In the genomic region with DNA sequence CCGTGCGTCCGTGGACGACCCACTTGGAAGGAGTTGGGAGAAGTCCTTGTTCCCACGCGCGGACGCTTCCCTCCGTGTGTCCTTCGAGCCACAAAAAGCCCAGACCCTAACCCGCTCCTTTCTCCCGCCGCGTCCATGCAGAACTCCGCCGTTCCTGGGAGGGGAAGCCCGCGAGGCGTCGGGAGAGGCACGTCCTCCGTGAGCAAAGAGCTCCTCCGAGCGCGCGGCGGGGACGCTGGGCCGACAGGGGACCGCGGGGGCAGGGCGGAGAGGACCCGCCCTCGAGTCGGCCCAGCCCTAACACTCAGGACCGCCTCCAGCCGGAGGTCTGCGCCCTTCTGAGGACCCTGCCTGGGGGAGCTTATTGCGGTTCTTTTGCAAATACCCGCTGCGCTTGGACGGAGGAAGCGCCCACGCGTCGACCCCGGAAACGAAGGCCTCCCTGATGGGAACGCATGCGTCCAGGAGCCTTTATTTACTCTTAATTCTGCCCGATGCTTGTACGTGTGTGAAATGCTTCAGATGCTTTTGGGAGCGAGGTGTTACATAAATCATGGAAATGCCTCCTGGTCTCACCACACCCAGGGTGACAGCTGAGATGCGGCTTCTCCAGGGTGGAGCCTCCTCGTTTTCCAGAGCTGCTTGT, we compare ENCODE assay signal across 8 cellular contexts. TPM values are rescaled to one million over a fixed set of nuclear protein-coding genes. Genes with fewer than 3 reads are reported as not detected.
DNase-seq lines count a peak whose midpoint lies in the region; ATAC-seq, FAIRE-seq and TF ChIP-seq lines count a peak whose summit lies in the region.

No MANE protein-coding gene starts in this region.

- H3K9ac ChIP-seq in K562 (ENCODE audit: insufficient read depth in 1 of 2, low read depth in 2 of 2, low read length in 2 of 2) (no peak overlapping the region), kidney (ENCODE audit: low read length in 2 of 2) (no peak overlapping the region), subcutaneous abdominal adipose tissue (ENCODE audit: low read length in 5 of 5) (peak overlapping the region in 1 of 5 donors; percentile 54)

- POLR2A ChIA-PET in K562 (lab: Yijun Ruan, JAX) = interaction anchor here (0.6 kb wide), 1 partner anchor 345 kb away, joined by 3 read pairs; no protein-coding TSS in a partner anchor

- 66% methylated on average over 33 of the region's 55 CpGs for WGBS in K562 (ENCODE audit: insufficient coverage, low coverage, missing lambda C conversion rate)

- H3K9me3 ChIP-seq in K562 (replicated peaks; ENCODE audit: control insufficient read depth, insufficient read depth, low read depth, low read length) = no peaks in the 10 kb centered on the region
- no peaks in the 10 kb centered on the region for H3K9me3 ChIP-seq in kidney (ENCODE audit: control insufficient read depth in 1 of 2, low read length in 2 of 2)
- H3K9me3 ChIP-seq in subcutaneous abdominal adipose tissue (ENCODE audit: control insufficient read depth in 5 of 5, low read length in 5 of 5) = no peaks in the 10 kb centered on the region

- TF ChIP-seq CTCF in K562 (IDR thresholded peaks at IDR 0.05 in 2 of 3, conservative IDR thresholded peaks at IDR 0.05 in 1 of 3; ENCODE audit: insufficient read depth in 2 of 3, low read depth in 1 of 3, low read length in 3 of 3) = no peak
- TF ChIP-seq CTCF in kidney (IDR thresholded peaks at IDR 0.05; ENCODE audit: borderline replicate concordance, extremely low read depth, insufficient read depth) = no peak

- CTCF ChIA-PET in activated naive CD4-positive, alpha-beta T cell treated with anti-CD3 and anti-CD28 coated beads for 36 hours (lab: Charles Lee) = no interaction called here
- CTCF ChIA-PET in K562 (lab: Yijun Ruan, JAX; ENCODE audit: low intra/inter-chr PET ratio) = no interaction called here

- peak; percentile 22 for DNase-seq in activated naive CD4-positive, alpha-beta T cell treated with anti-CD3 and anti-CD28 coated beads for 36 hours
- no peak for DNase-seq in activated naive CD4-positive, alpha-beta T cell (lab: John Stamatoyannopoulos, UW)
- DNase-seq in NCI-H2227 (lab: John Stamatoyannopoulos, UW; ENCODE audit: unreplicated experiment) (peak; percentile 75), K562 (ENCODE audit: extremely low read depth in 1 of 4, low spot score in 3 of 4) (no peak), kidney (peak; percentile 72)

- FAIRE-seq in K562 (lab: Jason Lieb, UNC) (no peak), kidney (lab: Jason Lieb, UNC) (no peak)

- no peak overlapping the region for H3K4me3 ChIP-seq in K562
- peak overlapping the region; percentile 15 to 44 for H3K4me3 ChIP-seq in kidney (ENCODE audit: low read length in 2 of 2)
- peak overlapping the region; percentile 36 to 64 (median 54) for H3K4me3 ChIP-seq in subcutaneous abdominal adipose tissue (ENCODE audit: low read depth in 1 of 5, low read length in 5 of 5)

- peaks cover 2% of the 10 kb centered on the region for H3K36me3 Mint-ChIP-seq in activated naive CD4-positive, alpha-beta T cell treated with anti-CD3 and anti-CD28 coated beads for 36 hours (ENCODE audit: low read depth)

- H3K27ac Mint-ChIP-seq in activated naive CD4-positive, alpha-beta T cell treated with anti-CD3 and anti-CD28 coated beads for 36 hours = no peak overlapping the region

- no peaks in the 10 kb centered on the region for H3K9me3 Mint-ChIP-seq in activated naive CD4-positive, alpha-beta T cell treated with anti-CD3 and anti-CD28 coated beads for 36 hours

- peak overlapping the region; percentile 80 for H3K4me3 Mint-ChIP-seq in activated naive CD4-positive, alpha-beta T cell treated with anti-CD3 and anti-CD28 coated beads for 36 hours

- TF ChIP-seq POLR2A in K562 (conservative IDR thresholded peaks at IDR 0.05) = no peak

- in situ Hi-C loops in K562 (cut with MboI) = no loop called here

- H3K27me3 Mint-ChIP-seq in activated naive CD4-positive, alpha-beta T cell treated with anti-CD3 and anti-CD28 coated beads for 36 hours (ENCODE audit: low read depth) = no peaks in the 10 kb centered on the region

- intact Hi-C loops in activated naive CD4-positive, alpha-beta T cell treated with anti-CD3 and anti-CD28 coated beads for 36 hours (cut with micrococcal nuclease) = no loop called here
- intact Hi-C loops in K562 (cut with micrococcal nuclease) (no loop called here), kidney (cut with DNase I) (no loop called here)

- H3K27ac ChIP-seq in K562 (ENCODE audit: extremely low read depth, low read depth, low read length) (no peak overlapping the region), kidney (ENCODE audit: low read depth in 2 of 2, low read length in 2 of 2) (no peak overlapping the region), subcutaneous abdominal adipose tissue (ENCODE audit: low read depth, low read length) (no peak overlapping the region)

- H3K9me1 ChIP-seq in K562 (ENCODE audit: control insufficient read depth, insufficient read depth, low read length) = no peaks in the 10 kb centered on the region

- no peaks in the 10 kb centered on the region for H4K20me1 ChIP-seq in K562 (replicated peaks; ENCODE audit: control insufficient read depth, insufficient read depth, low read length)

- H3K4me1 Mint-ChIP-seq in activated naive CD4-positive, alpha-beta T cell treated with anti-CD3 and anti-CD28 coated beads for 36 hours (ENCODE audit: low read depth) = peaks cover 6% of the 10 kb centered on the region

- H3K27me3 ChIP-seq in K562 (ENCODE audit: control insufficient read depth in 2 of 2, insufficient read depth in 2 of 2, low read length in 2 of 2) (no peaks in the 10 kb centered on the region), subcutaneous abdominal adipose tissue (ENCODE audit: control insufficient read depth in 5 of 5, insufficient read depth in 4 of 5, low read length in 5 of 5) (peaks cover 14 to 28% (median 20%) of the 10 kb centered on the region in 5 donors)

- TF ChIP-seq RAD21 in K562 (CRISPR knock-in tag; conservative IDR thresholded peaks at IDR 0.05 in 1 of 2, IDR thresholded peaks at IDR 0.05 in 1 of 2) = no peak

- no peak for ATAC-seq in K562
- no peak for ATAC-seq in HG02759 (IDR thresholded peaks at IDR 0.05; ENCODE audit: unreplicated experiment)
- no peak for ATAC-seq in HG03439 (IDR thresholded peaks at IDR 0.05; ENCODE audit: unreplicated experiment)

- peak overlapping the region; percentile 6; the same call in 1 of the 2 replicates for H3K4me2 ChIP-seq in K562 (ENCODE audit: insufficient read depth, low read length)

- no peaks in the 10 kb centered on the region for H3K79me2 ChIP-seq in K562 (ENCODE audit: control insufficient read depth, insufficient read depth, low read length)

- H3K36me3 ChIP-seq in K562 (ENCODE audit: control insufficient read depth, insufficient read depth, low read length) = peaks cover 9% of the 10 kb centered on the region; the same call in 1 of the 3 replicates
- H3K36me3 ChIP-seq in kidney (ENCODE audit: control insufficient read depth in 1 of 2, insufficient read depth in 2 of 2, low read length in 2 of 2) = peaks cover 4 to 7% of the 10 kb centered on the region in 2 donors
- peaks cover 3 to 26% (median 20%) of the 10 kb centered on the region in 5 donors for H3K36me3 ChIP-seq in subcutaneous abdominal adipose tissue (ENCODE audit: control insufficient read depth in 5 of 5, insufficient read depth in 5 of 5, low read length in 5 of 5)

- no TSS peak for BruUV-seq in K562 (replicated peaks; lab: Mats Ljungman, UMichigan)

- H3K4me1 ChIP-seq in K562 (replicated peaks in 1 of 2; ENCODE audit: control insufficient read depth in 2 of 2, insufficient read depth in 2 of 2, low read length in 2 of 2) = peaks cover 0 to 13% of the 10 kb centered on the region in 2 experiments; a peak in 1 of 5 replicates
- peaks cover 0 to 3% of the 10 kb centered on the region in 2 donors for H3K4me1 ChIP-seq in kidney (ENCODE audit: control insufficient read depth in 1 of 2, insufficient read depth in 1 of 2, low read depth in 1 of 2, low read length in 2 of 2)
- peaks cover 0 to 14% (median 14%) of the 10 kb centered on the region in 5 donors for H3K4me1 ChIP-seq in subcutaneous abdominal adipose tissue (ENCODE audit: control insufficient read depth in 5 of 5, insufficient read depth in 5 of 5, low read length in 5 of 5)

- no peak for TF ChIP-seq EP300 in K562 (IDR thresholded peaks at IDR 0.05; ENCODE audit: low read length)

- H2AFZ ChIP-seq in K562 (ENCODE audit: low read depth, low read length) = no peak overlapping the region

TF ChIP-seq in K562, 482 proteins besides CTCF, POLR2A, EP300 and RAD21 (continues in another document):
- TF ChIP-seq, protein P1, sequence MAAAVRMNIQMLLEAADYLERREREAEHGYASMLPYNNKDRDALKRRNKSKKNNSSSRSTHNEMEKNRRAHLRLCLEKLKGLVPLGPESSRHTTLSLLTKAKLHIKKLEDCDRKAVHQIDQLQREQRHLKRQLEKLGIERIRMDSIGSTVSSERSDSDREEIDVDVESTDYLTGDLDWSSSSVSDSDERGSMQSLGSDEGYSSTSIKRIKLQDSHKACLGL (CRISPR knock-in tag; IDR thresholded peaks at IDR 0.05; ENCODE audit: borderline replicate concordance, poor library complexity, severe bottlenecking) = no peak
- TF ChIP-seq ZNF561 (CRISPR knock-in tag; conservative IDR thresholded peaks at IDR 0.05) = no peak

RNA-seq across cellular contexts. Expression of gene PRMT2, which starts 32.4 kb away (rescaled TPM):
- total RNA-seq in activated naive CD4-positive, alpha-beta T cell treated with anti-CD3 and anti-CD28 coated beads for 36 hours = 10 to 100 TPM; 78.5 to 81.1 TPM
- 57.9 and 74.0 TPM in 2 replicates for total RNA-seq in K562 (2011; cell fraction: chromatin; rRNA removed; ENCODE audit: low replicate concordance)
- 39.0 and 43.6 TPM in 2 replicates for total RNA-seq in K562 (2011; cell fraction: nucleolus; rRNA removed)
- 48.0 and 70.5 TPM in 2 replicates for total RNA-seq in K562 (2011; cell fraction: nucleoplasm; rRNA removed)
- 59.9 and 68.1 TPM in 2 replicates for total RNA-seq in K562 (2014; rRNA removed)
- total RNA-seq in K562 (2014; rRNA removed; fragmentation: Illumina TruSeq; extraction: Trizol) = 35.1 and 43.5 TPM in 2 replicates
- 57.0 and 59.3 TPM in 2 replicates for total RNA-seq in K562 (2015; rRNA removed; fragmentation: Illumina TruSeq; extraction: Trizol)
- total RNA-seq in K562 (2021) = 48.0 and 52.7 TPM in 2 replicates
- 85.7 and 87.0 TPM in 2 replicates for polyA plus RNA-seq in K562 (2011; rRNA removed)
- 87.3 and 99.4 TPM in 2 replicates for polyA plus RNA-seq in K562 (2011; cell fraction: cytosol; rRNA removed)
- 127 and 129 TPM in 2 replicates for polyA plus RNA-seq in K562 (2011; cell fraction: nucleus; rRNA removed)
- polyA plus RNA-seq in K562 (2012) = 72.9 and 73.8 TPM in 2 replicates
- polyA plus RNA-seq in K562 (2014; fragmentation: Illumina TruSeq; extraction: Trizol) = 49.8 and 56.3 TPM in 2 replicates
- 10 to 100 TPM; 37.2 to 70.9 TPM for polyA plus RNA-seq in K562 (2014; fragmentation: Nextera tagmentation; extraction: Ambion mirVana)
- 69.6 and 73.7 TPM in 2 replicates for polyA plus RNA-seq in K562 (2014; rRNA removed)
- 48.8 and 62.4 TPM in 2 replicates for polyA minus RNA-seq in K562 (2011; rRNA and poly(A)+ RNA removed)
- 23.8 and 28.9 TPM in 2 replicates for polyA minus RNA-seq in K562 (2011; cell fraction: cytosol; rRNA and poly(A)+ RNA removed)
- polyA minus RNA-seq in K562 (2011; cell fraction: nucleus; rRNA and poly(A)+ RNA removed) = 30.3 and 39.5 TPM in 2 replicates
- 100 TPM for total RNA-seq in kidney
- 82.6 TPM for polyA plus RNA-seq in kidney (ENCODE audit: insufficient read depth, low read depth, low replicate concordance)

Comparison
In these comparisons a context has a peak if more than half of its experiments do, and no peak if none do; other contexts are left out.
1. DNase-seq: peak in activated naive CD4-positive, alpha-beta T cell treated with anti-CD3 and anti-CD28 coated beads for 36 hours (single experiment), NCI-H2227 (single experiment) and kidney (single experiment); none in activated naive CD4-positive, alpha-beta T cell (0 of 4) and K562 (0 of 4).